ENCODE assay signal across 11 cellular contexts in the genomic region with DNA sequence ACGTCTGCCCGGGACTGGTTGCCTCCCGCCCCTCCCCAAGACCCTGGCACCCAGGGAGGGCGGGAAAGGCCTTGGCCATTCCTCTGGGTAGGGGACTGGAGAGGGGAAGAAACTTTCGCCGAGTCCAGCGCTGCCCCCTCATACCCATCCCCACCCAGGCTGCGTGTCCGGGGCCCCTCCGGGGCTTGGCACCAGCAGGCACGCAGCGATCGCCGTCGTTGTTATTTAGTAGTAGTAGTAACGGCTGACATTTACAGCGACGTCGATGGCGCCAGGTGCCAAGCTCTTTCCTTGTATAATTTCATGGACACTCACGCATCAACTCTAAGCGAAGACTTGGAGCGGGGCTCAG. TPM values are rescaled to one million over a fixed set of nuclear protein-coding genes. Genes with fewer than 3 reads are reported as not detected.
DNase-seq lines count a peak whose midpoint lies in the region; TF ChIP-seq lines count a peak whose summit lies in the region.
"Had no signal": no experiment of that assay in that cellular context is flagged by ENCODE, and none has a peak within 500 bp of the region (broad histone marks: within the 10 kb centered on the region; RNA-seq: fewer than 3 reads in every experiment).

No MANE protein-coding gene starts in this region.

- H3K4me1 ChIP-seq in breast epithelium (peaks cover 4 to 9% of the 10 kb centered on the region in 2 donors), mammary epithelial cell (ENCODE audit: insufficient read depth, low read length) (peaks cover 37% of the 10 kb centered on the region), mucosa of stomach (ENCODE audit: control insufficient read depth, insufficient read depth, low read length) (peaks cover 35% of the 10 kb centered on the region), tibial artery (peaks cover 0 to 51% (median 33%) of the 10 kb centered on the region in 4 donors)

- dilution Hi-C loops in mammary epithelial cell (cut with HindIII; ENCODE audit: low sequenced_read_pairs), result no loop called here

- peak overlapping the region; percentile 89 for H3K4me2 ChIP-seq in mammary epithelial cell (ENCODE audit: insufficient read depth, low read depth, low read length)

- no peak for TF ChIP-seq POLR2A in breast epithelium (IDR thresholded peaks at IDR 0.05)

- H3K4me3 ChIP-seq in breast epithelium (peak overlapping the region in 2 of 3 donors; percentile 76 to 92), mammary epithelial cell (replicated peaks in 1 of 3; ENCODE audit: insufficient read depth in 1 of 3, low read depth in 2 of 3, low read length in 3 of 3) (no peak overlapping the region), mucosa of stomach (ENCODE audit: low read length) (no peak overlapping the region), tibial artery (peak overlapping the region; percentile 47 to 96)

- H3K36me3 ChIP-seq in breast epithelium (no peaks in the 10 kb centered on the region), mammary epithelial cell (ENCODE audit: insufficient read depth, low read length) (no peaks in the 10 kb centered on the region), mucosa of stomach (ENCODE audit: control insufficient read depth, insufficient read depth, low read length) (no peaks in the 10 kb centered on the region), tibial artery (no peaks in the 10 kb centered on the region)

- no peak overlapping the region for H3K27ac Mint-ChIP-seq in MCF 10A (ENCODE audit: low read depth, unreplicated experiment)
- H3K27ac Mint-ChIP-seq: activated CD4-positive, alpha-beta T cell treated with anti-CD3 and anti-CD28 coated beads for 36 hours had no signal

- no peak for TF ChIP-seq CTCF in breast epithelium (IDR thresholded peaks at IDR 0.05)
- TF ChIP-seq CTCF in MCF 10A (IDR thresholded peaks at IDR 0.05; ENCODE audit: unreplicated experiment), result no peak
- TF ChIP-seq CTCF in mammary epithelial cell (conservative IDR thresholded peaks at IDR 0.05 in 1 of 2, IDR thresholded peaks at IDR 0.05 in 1 of 2; ENCODE audit: extremely low read depth in 1 of 2, insufficient read depth in 1 of 2, low read depth in 1 of 2, low read length in 2 of 2), result no peak
- no peak for TF ChIP-seq CTCF in tibial artery (IDR thresholded peaks at IDR 0.05)

- H3K36me3 Mint-ChIP-seq in MCF 10A (ENCODE audit: insufficient read depth, unreplicated experiment), result no peaks in the 10 kb centered on the region

- in situ Hi-C loops in mammary epithelial cell (cut with MboI; ENCODE audit: low sequenced_read_pairs in 2 of 2), result no loop called here

- H3K9me3 ChIP-seq in breast epithelium (no peaks in the 10 kb centered on the region), mammary epithelial cell (replicated peaks; ENCODE audit: insufficient read depth, low read length) (peaks cover 5% of the 10 kb centered on the region), mucosa of stomach (ENCODE audit: control insufficient read depth, low read length) (no peaks in the 10 kb centered on the region), tibial artery (peaks cover 0 to 14% (median 9%) of the 10 kb centered on the region in 3 donors)

- no peak overlapping the region for H2AFZ ChIP-seq in mammary epithelial cell (ENCODE audit: low read depth, low read length)

- POLR2A ChIA-PET in MCF 10A (lab: Yijun Ruan, JAX), result interaction anchor here (1.0 kb wide), 1 partner anchor 16 kb away, joined by 6 read pairs; no protein-coding TSS in a partner anchor

- CTCF ChIA-PET in MCF 10A (lab: Yijun Ruan, JAX), result no interaction called here
- CTCF ChIA-PET in mammary epithelial cell (lab: Charles Lee; ENCODE audit: low non-redundant PET), result no interaction called here

- DNase-seq in breast epithelium (ENCODE audit: low spot score in 2 of 2), result no peak
- no peak for DNase-seq in MCF 10A (ENCODE audit: unreplicated experiment)
- no peak for DNase-seq in mammary epithelial cell
- DNase-seq in tibial artery, result no peak
- no peak for DNase-seq in activated gamma-delta T cell (lab: John Stamatoyannopoulos, UW)
- DNase-seq in NOMO-1 treated with dmso at 0.1 percent for 144 hours (lab: John Stamatoyannopoulos, UW; ENCODE audit: unreplicated experiment), result no peak
- DNase-seq in COR-L47 (lab: John Stamatoyannopoulos, UW), result no peak
- DNase-seq: GF-D8, GOT3 had no signal

- peaks cover 14% of the 10 kb centered on the region for H3K79me2 ChIP-seq in mammary epithelial cell (ENCODE audit: insufficient read depth, low read length)

- no peak overlapping the region for H3K27ac ChIP-seq in breast epithelium
- no peak overlapping the region for H3K27ac ChIP-seq in mammary epithelial cell (ENCODE audit: insufficient read depth, low read depth, low read length)
- H3K27ac ChIP-seq in tibial artery, result peak overlapping the region; percentile 90 to 99

- intact Hi-C loops in breast epithelium (cut with DNase I; ENCODE audit: low total_unique reads), result loop anchor here (5.0 kb wide), 1 partner anchor 191 kb away; no protein-coding TSS in a partner anchor
- intact Hi-C loops in MCF 10A (cut with micrococcal nuclease), result no loop called here
- intact Hi-C loops in mammary epithelial cell (cut with micrococcal nuclease), result no loop called here
- intact Hi-C loops in tibial artery (cut with DNase I; ENCODE audit: low total_unique reads), result no loop called here

- H3K9ac ChIP-seq in mammary epithelial cell (ENCODE audit: insufficient read depth, low read length) (no peak overlapping the region), mucosa of stomach (ENCODE audit: low read length) (peak overlapping the region; percentile 50)

- BruUV-seq in MCF 10A (replicated peaks; lab: Mats Ljungman, UMichigan), result no TSS peak
- no TSS peak for BruUV-seq in mammary epithelial cell (replicated peaks; lab: Mats Ljungman, UMichigan)

- 60% methylated on average over 16 of the region's 23 CpGs for WGBS in mammary epithelial cell (ENCODE audit: low coverage, missing lambda C conversion rate)

- peaks cover 0 to 32% of the 10 kb centered on the region in 2 donors for H3K27me3 ChIP-seq in breast epithelium
- H3K27me3 ChIP-seq in mammary epithelial cell (ENCODE audit: insufficient read depth, low read length), result no peaks in the 10 kb centered on the region
- peaks cover 41% of the 10 kb centered on the region for H3K27me3 ChIP-seq in mucosa of stomach (ENCODE audit: control insufficient read depth, insufficient read depth, low read length)
- no peaks in the 10 kb centered on the region for H3K27me3 ChIP-seq in tibial artery

- no peaks in the 10 kb centered on the region for H4K20me1 ChIP-seq in mammary epithelial cell (ENCODE audit: insufficient read depth, low read length)

- no peaks in the 10 kb centered on the region for H3K9me3 Mint-ChIP-seq in MCF 10A (ENCODE audit: unreplicated experiment)

- H3K4me1 Mint-ChIP-seq in MCF 10A (ENCODE audit: insufficient read depth, unreplicated experiment), result no peaks in the 10 kb centered on the region

- no peaks in the 10 kb centered on the region for H3K27me3 Mint-ChIP-seq in MCF 10A (ENCODE audit: insufficient read depth, unreplicated experiment)

- no peak overlapping the region for H3K4me3 Mint-ChIP-seq in MCF 10A (ENCODE audit: unreplicated experiment)

RNA-seq across cellular contexts. Expression of gene PDGFA, which starts 3.3 kb away (rescaled TPM):
- total RNA-seq in breast epithelium (10 to 100 TPM; 19.8 to 33.4 (median 31.2) TPM), MCF 10A (2022) (20.1 and 26.6 TPM in 2 replicates), mammary epithelial cell (100 to 1,000 TPM in 1 of 2 donors, 10 to 100 TPM in 1; 60.5 to 167 TPM)
- 29.2 TPM for polyA plus RNA-seq in mammary epithelial cell
- polyA minus RNA-seq in mammary epithelial cell, result 93.4 TPM

Comparison
In these comparisons a context has a peak if more than half of its experiments do, and no peak if none do; other contexts are left out.
1. H3K4me3 ChIP-seq: peak in breast epithelium (2 of 3) and tibial artery (2 of 2); none in mammary epithelial cell (0 of 3) and mucosa of stomach (single experiment).
2. H3K27ac ChIP-seq: peak in tibial artery (2 of 2); none in breast epithelium (0 of 2) and mammary epithelial cell (single experiment).